In the genomic region with DNA sequence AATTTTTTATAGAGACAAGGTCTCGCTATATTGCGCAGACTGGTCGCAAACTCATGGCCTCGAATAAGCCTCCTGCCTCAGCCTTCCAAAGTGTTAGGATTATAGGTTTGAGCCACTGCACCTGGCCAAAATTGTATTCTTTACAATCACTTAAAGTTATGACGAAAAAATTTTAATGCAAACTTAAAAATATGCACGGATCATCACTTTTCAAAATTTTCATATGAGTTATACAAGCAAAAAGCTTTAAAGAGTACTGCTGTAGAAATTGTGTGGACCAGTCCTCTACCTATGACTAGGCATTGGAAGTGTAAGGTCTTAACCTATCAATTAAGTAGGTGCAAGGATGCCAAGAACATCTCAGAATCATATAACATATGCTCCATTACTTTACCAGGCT, we compare ENCODE assay signal across 28 cellular contexts.
"Had no signal": no experiment of that assay in that cellular context is flagged by ENCODE, and none has a peak within 500 bp of the region (broad histone marks: within the 10 kb centered on the region; RNA-seq: fewer than 3 reads in every experiment).

No MANE protein-coding gene starts in this region.

- H3K4me3 Mint-ChIP-seq: dendritic cell treated with granulocyte-macrophage colony-stimulating factor and Interleukin-4, amounts not matched to agents 40 ng/mL and 50 ng/mL, for 4 days; effector memory CD8-positive, alpha-beta T cell; endodermal cell had no signal

- H3K4me1 ChIP-seq: colonic mucosa, esophagus muscularis mucosa, esophagus squamous epithelium, foreskin keratinocyte, gastrocnemius medialis, heart left ventricle, heart right ventricle had no signal

- H3K27me3 ChIP-seq: colonic mucosa, dorsolateral prefrontal cortex, esophagus muscularis mucosa, esophagus squamous epithelium, foreskin keratinocyte, gastrocnemius medialis, gastroesophageal sphincter, heart left ventricle, heart right ventricle, hepatocyte had no signal

- FAIRE-seq: endometrium, endothelial cell of umbilical vein had no signal

- H3K27ac ChIP-seq: colonic mucosa, coronary artery, dorsolateral prefrontal cortex, epithelial cell of prostate, esophagus muscularis mucosa, esophagus squamous epithelium, foreskin keratinocyte, gastrocnemius medialis, gastroesophageal sphincter, heart left ventricle, heart right ventricle, hepatocyte had no signal

- H3K9me3 Mint-ChIP-seq: dendritic cell treated with granulocyte-macrophage colony-stimulating factor and Interleukin-4, amounts not matched to agents 40 ng/mL and 50 ng/mL, for 4 days; effector memory CD8-positive, alpha-beta T cell had no signal

- H3K27me3 Mint-ChIP-seq: dendritic cell treated with granulocyte-macrophage colony-stimulating factor and Interleukin-4, amounts not matched to agents 40 ng/mL and 50 ng/mL, for 4 days; effector memory CD8-positive, alpha-beta T cell had no signal

- H3K4me3 ChIP-seq: colonic mucosa, coronary artery, dorsolateral prefrontal cortex, esophagus muscularis mucosa, esophagus squamous epithelium, gastrocnemius medialis, gastroesophageal sphincter, heart left ventricle, heart right ventricle, hepatocyte had no signal

- ATAC-seq: effector memory CD8-positive, alpha-beta T cell; esophagus mucosa; foreskin keratinocyte; gastrocnemius medialis; gastroesophageal sphincter; heart left ventricle; heart right ventricle had no signal

- H3K36me3 ChIP-seq: colonic mucosa had no signal

- H3K27ac Mint-ChIP-seq: dendritic cell treated with granulocyte-macrophage colony-stimulating factor and Interleukin-4, amounts not matched to agents 40 ng/mL and 50 ng/mL, for 4 days; effector memory CD8-positive, alpha-beta T cell; endodermal cell had no signal

- H3K4me2 ChIP-seq: hepatocyte had no signal

- H3K4me1 Mint-ChIP-seq: endodermal cell had no signal

- H3K9me3 ChIP-seq: colonic mucosa, esophagus muscularis mucosa, esophagus squamous epithelium, gastrocnemius medialis, gastroesophageal sphincter had no signal

- DNase-seq: colonic mucosa; cortex of kidney; dermis blood vessel endothelial cell; dorsolateral prefrontal cortex; effector CD4-positive, alpha-beta T cell; effector CD8-positive, alpha-beta T cell; effector memory CD4-positive, alpha-beta T cell; effector memory CD8-positive, alpha-beta T cell; endodermal cell; erythroblast; esophagus squamous epithelium; foreskin fibroblast; foreskin keratinocyte; foreskin melanocyte; gastrocnemius medialis; glutamatergic neuron; head of caudate nucleus; heart left ventricle; heart right ventricle had no signal

- H2AFZ ChIP-seq: hepatocyte had no signal
